ENCODE assay signal across 24 cellular contexts in the genomic region with DNA sequence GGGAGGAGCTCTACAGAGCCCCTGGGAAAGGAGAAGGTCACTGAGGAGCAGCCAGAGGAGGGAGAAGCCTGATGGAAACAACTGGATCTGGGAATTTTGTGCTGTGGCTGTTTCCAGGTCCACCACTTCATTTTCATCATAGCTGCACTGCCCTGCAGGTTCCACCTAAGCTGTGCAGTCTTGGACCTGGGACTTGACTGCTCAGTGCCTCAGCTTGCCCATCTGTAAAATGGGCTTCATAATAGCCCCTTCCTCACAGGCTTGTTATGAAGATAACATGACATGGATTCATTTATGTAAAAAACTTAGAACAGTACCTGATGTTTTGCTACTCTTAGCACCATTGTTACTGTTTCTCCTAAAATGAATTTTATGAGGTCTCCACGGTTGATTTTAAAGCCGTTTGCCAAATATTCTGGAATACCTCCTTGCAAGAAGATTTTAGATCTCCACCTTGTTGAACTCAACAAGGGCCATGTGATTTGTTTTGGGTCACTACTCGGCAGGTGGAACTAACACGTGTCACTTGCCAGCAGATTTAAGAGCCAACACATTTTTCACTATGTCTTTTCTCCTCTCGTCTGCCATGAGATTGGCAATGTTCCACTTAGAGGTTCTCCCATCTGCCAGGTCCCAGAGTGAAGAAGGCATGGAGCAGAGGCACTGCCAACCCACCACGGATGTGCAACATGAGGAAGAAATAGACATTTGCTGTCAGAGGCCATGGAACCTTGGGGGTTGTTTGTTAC. TPM values are rescaled to one million over a fixed set of nuclear protein-coding genes. Genes with fewer than 3 reads are reported as not detected.
DNase-seq lines count a peak whose midpoint lies in the region; FAIRE-seq and TF ChIP-seq lines count a peak whose summit lies in the region.
"Had no signal": no experiment of that assay in that cellular context is flagged by ENCODE, and none has a peak within 500 bp of the region (broad histone marks: within the 10 kb centered on the region; RNA-seq: fewer than 3 reads in every experiment).

No MANE protein-coding gene starts in this region.

- no peaks in the 10 kb centered on the region for H3K23me2 ChIP-seq in H1 (ENCODE audit: low read depth, low read length)

- H4K8ac ChIP-seq in H1 (ENCODE audit: extremely low read depth, insufficient read depth, low read length): no peak overlapping the region

- no peak overlapping the region for H2BK120ac ChIP-seq in H1 (replicated peaks; ENCODE audit: low read depth, low read length)

- no peak overlapping the region for H3K27ac ChIP-seq in H1 (ENCODE audit: low read depth, low read length)
- H3K27ac ChIP-seq: 22Rv1, A549, C4-2B, HL-60 had no signal

- in situ Hi-C loops in G401 (cut with HindIII; ENCODE audit: low sequenced_read_pairs): no loop called here

- no peaks in the 10 kb centered on the region; a peak in 1 of 7 replicates for H3K4me1 ChIP-seq in H1 (replicated peaks in 1 of 4; ENCODE audit: control insufficient read depth in 3 of 4, insufficient read depth in 4 of 4, low read length in 3 of 4)
- H3K4me1 ChIP-seq: A549, Caco-2 had no signal

- no peak overlapping the region for H3K56ac ChIP-seq in H1 (replicated peaks; ENCODE audit: insufficient read length, low read depth, low read length)

- 85% methylated on average over 6 of the region's 6 CpGs; no CpG with 5 or more reads in 1 of the 2 experiments for WGBS in H1 (ENCODE audit: extremely low coverage in 1 of 2, insufficient coverage in 1 of 2, insufficient read length in 1 of 2, insufficient replicate concordance in 2 of 2, low coverage in 1 of 2, low lambda C conversion rate in 2 of 2, missing lambda C conversion rate in 1 of 2), 2 experiments

- no peak for TF ChIP-seq EP300 in H1 (IDR thresholded peaks at IDR 0.05; ENCODE audit: borderline replicate concordance in 1 of 2, low read depth in 2 of 2, low read length in 2 of 2)

- no peak overlapping the region for H4K91ac ChIP-seq in H1 (replicated peaks; ENCODE audit: insufficient read length, low read length)

- H3K4ac ChIP-seq in H1 (replicated peaks; ENCODE audit: insufficient read length, low read depth, low read length): no peak overlapping the region

- TF ChIP-seq CTCF in bronchial epithelial cell (IDR thresholded peaks at IDR 0.05; ENCODE audit: insufficient read depth, low read length, severe bottlenecking) (no peak), H1 (IDR thresholded peaks at IDR 0.05; ENCODE audit: control extremely low read depth in 1 of 3, insufficient read depth in 1 of 3, low read depth in 1 of 3, low read length in 3 of 3) (no peak)

- H2BK20ac ChIP-seq in H1 (ENCODE audit: low read length): no peak overlapping the region

- H2AK5ac ChIP-seq in H1 (ENCODE audit: low read depth, low read length): no peak overlapping the region

- H3K23ac ChIP-seq in H1 (ENCODE audit: insufficient read length): no peak overlapping the region

- H3K18ac ChIP-seq in H1 (ENCODE audit: extremely low read depth, low read length): no peak overlapping the region

- H4K20me1 ChIP-seq in H1 (replicated peaks in 1 of 2; ENCODE audit: control insufficient read depth in 1 of 2, insufficient read depth in 2 of 2, low read length in 2 of 2): no peaks in the 10 kb centered on the region

- H2AFZ ChIP-seq in H1 (ENCODE audit: low read length): 0 out of 2 replicates have a peak overlapping the region, but pooled peaks have one; percentile 21
- H2AFZ ChIP-seq: GM23338 had no signal

- H3K9ac ChIP-seq in H1 (replicated peaks in 1 of 4; ENCODE audit: extremely low read depth in 1 of 4, low read depth in 3 of 4, low read length in 3 of 4): no peak overlapping the region

- POLR2A ChIA-PET in H1 (lab: Charles Lee; ENCODE audit: partially characterized antibody): no interaction called here

- no peak overlapping the region for H3K4me2 ChIP-seq in H1 (ENCODE audit: insufficient read depth in 1 of 2, low read depth in 2 of 2, low read length in 2 of 2)
- H3K4me2 ChIP-seq: A549, GM23338 had no signal

- H3K4me3 ChIP-seq in bronchial epithelial cell (ENCODE audit: low read depth, low read length) (no peak overlapping the region), H1 (ENCODE audit: extremely low read depth in 1 of 4, insufficient read depth in 2 of 4, low read depth in 3 of 4, low read length in 4 of 4) (no peak overlapping the region)
- H3K4me3 ChIP-seq: A549, GM23338 had no signal

- TF ChIP-seq POLR2A in H1 (IDR thresholded peaks at IDR 0.05; ENCODE audit: control extremely low read depth in 1 of 2, low read depth in 2 of 2, low read length in 2 of 2): no peak

- DNase-seq in DMS 273 (lab: John Stamatoyannopoulos, UW; ENCODE audit: unreplicated experiment) (peak; percentile 19), DMS 273 treated with DMSO at 0.1 percent for 48 hours (lab: John Stamatoyannopoulos, UW) (no peak), G401 (ENCODE audit: low spot score) (peak; percentile 94), bronchial epithelial cell (ENCODE audit: low read depth) (no peak), H1 (ENCODE audit: low read depth in 1 of 2, low spot score in 2 of 2) (no peak), NCI-H2029 (lab: John Stamatoyannopoulos, UW) (no peak)
- no peak for DNase-seq in activated effector memory CD4-positive, alpha-beta T cell treated with Interleukin-2 at 50 U/mL for 16 hours
- DNase-seq: AML-193; Caco-2; CD4-positive, alpha-beta T cell; GDM1; H7; HFFc6; IMR-90 had no signal

- H3K79me1 ChIP-seq in H1 (ENCODE audit: low read depth, low read length): no peaks in the 10 kb centered on the region

- H2BK5ac ChIP-seq in H1 (ENCODE audit: low read depth, low read length): no peak overlapping the region

- no peak for TF ChIP-seq RAD21 in H1 (IDR thresholded peaks at IDR 0.05 in 1 of 2, conservative IDR thresholded peaks at IDR 0.05 in 1 of 2; ENCODE audit: low read depth in 2 of 2, low read length in 2 of 2)

- H3K14ac ChIP-seq in H1 (ENCODE audit: insufficient read length): no peak overlapping the region

- H3K27me3 ChIP-seq in bronchial epithelial cell (ENCODE audit: control insufficient read depth, insufficient read depth, low read length): no peaks in the 10 kb centered on the region
- no peaks in the 10 kb centered on the region for H3K27me3 ChIP-seq in H1 (replicated peaks in 1 of 4; ENCODE audit: control insufficient read depth in 3 of 4, extremely low read depth in 1 of 4, insufficient read depth in 3 of 4, low read length in 3 of 4)

- CTCF ChIA-PET in H1 (lab: Charles Lee; ENCODE audit: partially characterized antibody): no interaction called here

- H3K79me2 ChIP-seq in H1 (ENCODE audit: control insufficient read depth in 1 of 2, insufficient read depth in 2 of 2, low read length in 2 of 2): no peaks in the 10 kb centered on the region

- peaks cover 0 to 4% of the 10 kb centered on the region in 2 experiments; a peak in 3 of 4 replicates for H3K9me3 ChIP-seq in H1 (ENCODE audit: insufficient read depth in 2 of 2, low read depth in 1 of 2, low read length in 1 of 2)
- H3K9me3 ChIP-seq: A549, Caco-2 had no signal

- H4K5ac ChIP-seq in H1 (ENCODE audit: insufficient read length, low read depth, low read length): no peak overlapping the region

- H3K36me3 ChIP-seq in bronchial epithelial cell (ENCODE audit: control insufficient read depth, insufficient read depth, low read length) (no peaks in the 10 kb centered on the region), H1 (ENCODE audit: control insufficient read depth in 2 of 4, insufficient read depth in 4 of 4, low read length in 3 of 4) (no peaks in the 10 kb centered on the region)

- peak; percentile 72 for FAIRE-seq in bronchial epithelial cell (lab: Jason Lieb, UNC)
- FAIRE-seq in H1 (lab: Jason Lieb, UNC): no peak
- FAIRE-seq: A549, D721Med, GM12892, GM18507 had no signal

- H2BK15ac ChIP-seq in H1 (ENCODE audit: low read length): no peak overlapping the region

- H2BK12ac ChIP-seq in H1 (ENCODE audit: low read depth, low read length): no peak overlapping the region

TF ChIP-seq in H1, 55 proteins besides CTCF, POLR2A, EP300 and RAD21 (continues in another document):
- TF ChIP-seq NRF1 (IDR thresholded peaks at IDR 0.05; ENCODE audit: low read depth, low read length) (no peak), PHF8 (conservative IDR thresholded peaks at IDR 0.05; ENCODE audit: low read depth, low read length) (no peak), JUND (IDR thresholded peaks at IDR 0.05; ENCODE audit: low read length) (no peak), MAFK (IDR thresholded peaks at IDR 0.05; ENCODE audit: low read depth, low read length) (no peak), JUN (IDR thresholded peaks at IDR 0.05; ENCODE audit: low read depth, low read length) (no peak), CHD1 (IDR thresholded peaks at IDR 0.05; ENCODE audit: low read depth, low read length) (no peak), SIRT6 (IDR thresholded peaks at IDR 0.05; ENCODE audit: low read length) (no peak), CEBPB (IDR thresholded peaks at IDR 0.05; ENCODE audit: low read depth, low read length) (no peak), KDM5A (IDR thresholded peaks at IDR 0.05; ENCODE audit: low read length) (no peak), RNF2 (IDR thresholded peaks at IDR 0.05; ENCODE audit: borderline replicate concordance, low read depth, low read length, missing control alignments, poor library complexity, severe bottlenecking) (no peak), SP1 (IDR thresholded peaks at IDR 0.05; ENCODE audit: low read depth, low read length) (no peak)
- TF ChIP-seq, protein P1, sequence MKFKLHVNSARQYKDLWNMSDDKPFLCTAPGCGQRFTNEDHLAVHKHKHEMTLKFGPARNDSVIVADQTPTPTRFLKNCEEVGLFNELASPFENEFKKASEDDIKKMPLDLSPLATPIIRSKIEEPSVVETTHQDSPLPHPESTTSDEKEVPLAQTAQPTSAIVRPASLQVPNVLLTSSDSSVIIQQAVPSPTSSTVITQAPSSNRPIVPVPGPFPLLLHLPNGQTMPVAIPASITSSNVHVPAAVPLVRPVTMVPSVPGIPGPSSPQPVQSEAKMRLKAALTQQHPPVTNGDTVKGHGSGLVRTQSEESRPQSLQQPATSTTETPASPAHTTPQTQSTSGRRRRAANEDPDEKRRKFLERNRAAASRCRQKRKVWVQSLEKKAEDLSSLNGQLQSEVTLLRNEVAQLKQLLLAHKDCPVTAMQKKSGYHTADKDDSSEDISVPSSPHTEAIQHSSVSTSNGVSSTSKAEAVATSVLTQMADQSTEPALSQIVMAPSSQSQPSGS (IDR thresholded peaks at IDR 0.05; ENCODE audit: low read length): no peak

RNA-seq across cellular contexts. Expression of a gene that starts 18.8 kb away (rescaled TPM):
- total RNA-seq in G401 (2014; rRNA removed; shearing (Covaris generic)): not detected in 2 replicates
- total RNA-seq in bronchial epithelial cell: not detected in 2 replicates
- 0.96 and 1.8 TPM in 2 replicates for total RNA-seq in H1 (2021; fragmentation: NEBNext Ultra II Directional; extraction: Animal tissue kit (Norgen Biotek cat#: 25700))
- polyA plus RNA-seq in H1 (2011; rRNA removed): 0.18 and 0.42 TPM in 2 replicates
- polyA plus RNA-seq in H1 (2011; cell fraction: cytosol; rRNA removed): 0.34 TPM
- polyA plus RNA-seq in H1 (2011; cell fraction: nucleus; rRNA removed): 1.2 TPM
- polyA plus RNA-seq in H1 (2012, experiment 1 of 2): 0.43 to 1.1 TPM (median 0.63 TPM) in 4 replicates
- 0.07 TPM for polyA plus RNA-seq in H1 (2012, experiment 2 of 2)
- 0.39 TPM for polyA plus RNA-seq in H1 (2013, experiment 1 of 2)
- polyA plus RNA-seq in H1 (2013, experiment 2 of 2): 0.37 TPM
- polyA minus RNA-seq in H1 (2011; rRNA and poly(A)+ RNA removed): 2.8 and 3.7 TPM in 2 replicates
- polyA minus RNA-seq in H1 (2011; cell fraction: cytosol; rRNA and poly(A)+ RNA removed): 1.2 TPM
- polyA minus RNA-seq in H1 (2011; cell fraction: nucleus; rRNA and poly(A)+ RNA removed): 5.9 TPM
- total RNA-seq: CD4-positive, alpha-beta T cell; HT1080 had no signal
- polyA plus RNA-seq: A549, BJ, IMR-90 had no signal

Comparison
In these comparisons a context has a peak if more than half of its experiments do, and no peak if none do; other contexts are left out.
1. DNase-seq: peak in DMS 273 (single experiment) and G401 (single experiment); none in DMS 273 treated with DMSO at 0.1 percent for 48 hours (single experiment), bronchial epithelial cell (single experiment), H1 (0 of 2), NCI-H2029 (single experiment) and activated effector memory CD4-positive, alpha-beta T cell treated with Interleukin-2 at 50 U/mL for 16 hours (single experiment).